Comparison of ENCODE assay signal across 15 cellular contexts in the genomic region with DNA sequence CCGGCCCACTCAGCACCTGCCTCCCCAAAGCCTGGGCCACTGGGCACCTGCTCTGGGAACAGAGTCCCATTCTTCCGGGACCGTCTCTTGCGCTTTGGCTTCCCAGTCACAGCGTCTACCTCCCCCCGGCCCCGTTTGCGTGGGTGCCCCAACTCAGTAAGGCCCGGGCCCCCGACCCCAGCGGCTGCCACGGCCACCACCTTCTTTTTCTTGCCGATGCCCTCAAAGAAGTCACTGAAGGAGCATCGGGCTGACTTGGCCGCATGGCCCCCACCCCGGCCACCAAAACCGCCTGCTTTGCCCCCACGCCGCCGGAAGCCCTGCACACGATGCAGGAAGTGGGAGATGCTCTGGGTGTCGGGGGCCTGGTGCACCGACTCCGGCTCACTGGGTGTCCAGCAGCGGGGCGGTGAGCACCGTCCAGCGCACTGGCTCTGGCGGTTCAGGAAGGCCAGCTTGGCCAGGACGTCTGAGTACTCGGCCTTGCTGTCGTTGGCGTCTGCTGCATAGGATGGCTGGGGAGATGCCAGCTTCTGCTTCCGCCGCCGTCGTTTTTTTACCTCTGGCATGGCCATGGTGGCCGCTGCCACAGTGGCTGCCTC. TPM values are rescaled to one million over a fixed set of nuclear protein-coding genes. Genes with fewer than 3 reads are reported as not detected.
DNase-seq lines count a peak whose midpoint lies in the region; ATAC-seq, FAIRE-seq and TF ChIP-seq lines count a peak whose summit lies in the region.
"Had no signal": no experiment of that assay in that cellular context is flagged by ENCODE, and none has a peak within 500 bp of the region (broad histone marks: within the 10 kb centered on the region; RNA-seq: fewer than 3 reads in every experiment).

No MANE protein-coding gene starts in this region.

- no peak overlapping the region for H2BK120ac ChIP-seq in trophoblast cell (ENCODE audit: insufficient read depth, low read length, poor library complexity)

- H3K9me3 ChIP-seq in right atrium auricular region (no peaks in the 10 kb centered on the region), K562 (replicated peaks; ENCODE audit: control insufficient read depth, insufficient read depth, low read depth, low read length) (no peaks in the 10 kb centered on the region; the same call in 1 of the 2 replicates), trophoblast cell (ENCODE audit: insufficient read depth, low read depth, low read length) (peaks cover 2% of the 10 kb centered on the region)
- H3K9me3 ChIP-seq: A549, BE2C had no signal

- intact Hi-C loops in left ventricle myocardium superior (cut with micrococcal nuclease): no loop called here
- intact Hi-C loops in K562 (cut with micrococcal nuclease): no loop called here

- H3K18ac ChIP-seq in trophoblast cell (ENCODE audit: low read length): peak overlapping the region; percentile 21

- WGBS in K562 (ENCODE audit: insufficient coverage, low coverage, missing lambda C conversion rate): 96% methylated on average over 37 of the region's 38 CpGs
- no CpG with 5 or more reads among the region's 38 CpGs for WGBS in trophoblast cell (ENCODE audit: extremely low coverage, insufficient coverage, insufficient read length)

- no peak overlapping the region for H2AK5ac ChIP-seq in trophoblast cell (ENCODE audit: low read length)

- H3K4me3 ChIP-seq in right atrium auricular region: no peak overlapping the region
- H3K4me3 ChIP-seq in K562: no peak overlapping the region
- no peak overlapping the region for H3K4me3 ChIP-seq in trophoblast cell (ENCODE audit: low read depth, low read length)
- H3K4me3 ChIP-seq: A549, GM12878, GM23248 had no signal

- H4K12ac ChIP-seq in trophoblast cell (ENCODE audit: low read depth, low read length): no peak overlapping the region

- H3K4me1 ChIP-seq in right atrium auricular region (peaks cover under 1 to 36% of the 10 kb centered on the region in 2 donors), K562 (replicated peaks in 1 of 2; ENCODE audit: control insufficient read depth in 2 of 2, insufficient read depth in 2 of 2, low read length in 2 of 2) (peaks cover 6 to 38% of the 10 kb centered on the region in 2 experiments; a peak in 4 of 5 replicates), trophoblast cell (ENCODE audit: control insufficient read depth in 1 of 2, insufficient read depth in 2 of 2, low read length in 2 of 2) (peaks cover under 1 to 3% of the 10 kb centered on the region in 2 experiments)
- H3K4me1 ChIP-seq: BE2C had no signal

- H3K4ac ChIP-seq in trophoblast cell (ENCODE audit: low read depth, low read length): no peak overlapping the region

- H3K9ac ChIP-seq in K562 (ENCODE audit: insufficient read depth in 1 of 2, low read depth in 2 of 2, low read length in 2 of 2) (no peak overlapping the region), trophoblast cell (ENCODE audit: low read length) (no peak overlapping the region)
- H3K9ac ChIP-seq: GM23248 had no signal

- CTCF ChIA-PET in K562 (lab: Yijun Ruan, JAX; ENCODE audit: low intra/inter-chr PET ratio): no interaction called here

- no peak for TF ChIP-seq EP300 in K562 (IDR thresholded peaks at IDR 0.05; ENCODE audit: low read length)

- no peak overlapping the region for H2BK5ac ChIP-seq in trophoblast cell (ENCODE audit: low read depth, low read length, poor library complexity)

- H3K27me3 ChIP-seq in right atrium auricular region (no peaks in the 10 kb centered on the region), K562 (ENCODE audit: control insufficient read depth in 2 of 2, insufficient read depth in 2 of 2, low read length in 2 of 2) (no peaks in the 10 kb centered on the region), trophoblast cell (ENCODE audit: insufficient read depth, low read length) (no peaks in the 10 kb centered on the region)
- H3K27me3 ChIP-seq: BE2C had no signal

- H3K23ac ChIP-seq in trophoblast cell (ENCODE audit: low read length): no peak overlapping the region

- H3K36me3 ChIP-seq in right atrium auricular region: peaks cover 69% of the 10 kb centered on the region
- H3K36me3 ChIP-seq in K562 (ENCODE audit: control insufficient read depth, insufficient read depth, low read length): peaks cover 95% of the 10 kb centered on the region
- H3K36me3 ChIP-seq in trophoblast cell (ENCODE audit: control insufficient read depth in 1 of 2, insufficient read depth in 2 of 2, low read length in 2 of 2): peaks cover 82 to 89% of the 10 kb centered on the region in 2 experiments

- no peak overlapping the region for H3K4me2 ChIP-seq in K562 (ENCODE audit: insufficient read depth, low read length)
- no peak overlapping the region for H3K4me2 ChIP-seq in trophoblast cell (ENCODE audit: low read length)
- H3K4me2 ChIP-seq: A549 had no signal

- no peak overlapping the region for H3K14ac ChIP-seq in trophoblast cell (ENCODE audit: low read length)

- POLR2A ChIA-PET in K562 (lab: Yijun Ruan, JAX): no interaction called here

- H2BK12ac ChIP-seq in trophoblast cell (ENCODE audit: low read length): no peak overlapping the region

- no TSS peak for BruUV-seq in K562 (replicated peaks; lab: Mats Ljungman, UMichigan)

- ATAC-seq in left ventricle myocardium superior (no peak), K562 (no peak), GM21619 (IDR thresholded peaks at IDR 0.05; ENCODE audit: unreplicated experiment) (no peak)
- ATAC-seq: A549, GM12878 had no signal

- H3K27ac ChIP-seq in right atrium auricular region (peak overlapping the region in 1 of 2 donors; percentile 57), K562 (ENCODE audit: extremely low read depth, low read depth, low read length) (no peak overlapping the region), trophoblast cell (ENCODE audit: low read depth, low read length) (no peak overlapping the region)
- H3K27ac ChIP-seq: A549, C4-2B, GM23248 had no signal

- FAIRE-seq in K562 (lab: Jason Lieb, UNC) (no peak), RCC 7860 (lab: Jason Lieb, UNC) (no peak)
- FAIRE-seq: A549, GM12878, GM18507 had no signal

- TF ChIP-seq RAD21 in K562 (CRISPR knock-in tag; conservative IDR thresholded peaks at IDR 0.05 in 1 of 2, IDR thresholded peaks at IDR 0.05 in 1 of 2): no peak

- DNase-seq in left ventricle myocardium superior: peak; percentile 27
- no peak for DNase-seq in right atrium auricular region (ENCODE audit: low spot score)
- DNase-seq in K562 (ENCODE audit: extremely low read depth in 1 of 4, low spot score in 3 of 4): no peak
- no peak for DNase-seq in trophoblast cell
- no peak for DNase-seq in RCC 7860 (ENCODE audit: low spot score)
- no peak for DNase-seq in H4 (ENCODE audit: low spot score)
- DNase-seq: BE2C, DMS79, GM23248, H7 had no signal

- H3K79me1 ChIP-seq in trophoblast cell (ENCODE audit: low read length): no peaks in the 10 kb centered on the region

- in situ Hi-C loops in K562 (cut with MboI): loop anchor here (10.0 kb wide), 1 partner anchor 55 kb away; a partner anchor contains a TSS

- TF ChIP-seq CTCF in right atrium auricular region (IDR thresholded peaks at IDR 0.05) (no peak), K562 (IDR thresholded peaks at IDR 0.05 in 2 of 3, conservative IDR thresholded peaks at IDR 0.05 in 1 of 3; ENCODE audit: insufficient read depth in 2 of 3, low read depth in 1 of 3, low read length in 3 of 3) (no peak)

- H4K8ac ChIP-seq in trophoblast cell (ENCODE audit: low read depth, low read length): no peak overlapping the region

- no peaks in the 10 kb centered on the region for H3K9me1 ChIP-seq in K562 (ENCODE audit: control insufficient read depth, insufficient read depth, low read length)

- TF ChIP-seq POLR2A in K562 (conservative IDR thresholded peaks at IDR 0.05): no peak

- no peak overlapping the region for H4K91ac ChIP-seq in trophoblast cell (ENCODE audit: low read depth, low read length)

- H3K79me2 ChIP-seq in K562 (ENCODE audit: control insufficient read depth, insufficient read depth, low read length) (peaks cover 12% of the 10 kb centered on the region; the same call in 2 of the 3 replicates), trophoblast cell (ENCODE audit: control insufficient read depth, insufficient read depth, low read length, poor library complexity) (no peaks in the 10 kb centered on the region)

- H2AFZ ChIP-seq in K562 (ENCODE audit: low read depth, low read length): no peak overlapping the region
- H2AFZ ChIP-seq in trophoblast cell (ENCODE audit: insufficient read depth, low read length, poor library complexity): no peak overlapping the region
- H2AFZ ChIP-seq: GM23248 had no signal

- H4K20me1 ChIP-seq in K562 (replicated peaks; ENCODE audit: control insufficient read depth, insufficient read depth, low read length): no peaks in the 10 kb centered on the region

RNA-seq across cellular contexts. Expression of a gene that starts 54.0 kb away (rescaled TPM):
- total RNA-seq in left ventricle myocardium superior (42.8 TPM), right atrium auricular region (10 to 100 TPM; 23.5 to 35.0 TPM), K562 (2014; rRNA removed) (7.9 and 12.5 TPM in 2 replicates), K562 (2014; rRNA removed; fragmentation: Illumina TruSeq; extraction: Trizol) (3.6 and 4.6 TPM in 2 replicates), K562 (2015; rRNA removed; fragmentation: Illumina TruSeq; extraction: Trizol) (4.7 and 4.8 TPM in 2 replicates), K562 (2021) (36.4 and 37.8 TPM in 2 replicates)
- total RNA-seq in K562 (2011; cell fraction: chromatin; rRNA removed; ENCODE audit: low replicate concordance): 62.5 and 101 TPM in 2 replicates
- total RNA-seq in K562 (2011; cell fraction: nucleolus; rRNA removed): 36.7 and 38.9 TPM in 2 replicates
- total RNA-seq in K562 (2011; cell fraction: nucleoplasm; rRNA removed): 49.2 and 72.8 TPM in 2 replicates
- polyA plus RNA-seq in K562 (2011; rRNA removed) (3.1 and 4.2 TPM in 2 replicates), K562 (2014; fragmentation: Illumina TruSeq; extraction: Trizol) (5.4 and 9.5 TPM in 2 replicates), K562 (2014; fragmentation: Nextera tagmentation; extraction: Ambion mirVana) (under 1 TPM; 0.21 to 0.59 TPM), K562 (2014; rRNA removed) (8.5 and 9.0 TPM in 2 replicates)
- polyA plus RNA-seq in K562 (2011; cell fraction: cytosol; rRNA removed): 2.3 and 3.9 TPM in 2 replicates
- polyA plus RNA-seq in K562 (2011; cell fraction: nucleus; rRNA removed): 13.3 and 21.8 TPM in 2 replicates
- 13.7 and 18.2 TPM in 2 replicates for polyA plus RNA-seq in K562 (2012)
- polyA minus RNA-seq in K562 (2011; rRNA and poly(A)+ RNA removed): 3.7 and 9.1 TPM in 2 replicates
- polyA minus RNA-seq in K562 (2011; cell fraction: cytosol; rRNA and poly(A)+ RNA removed): 12.2 and 15.2 TPM in 2 replicates
- polyA minus RNA-seq in K562 (2011; cell fraction: nucleus; rRNA and poly(A)+ RNA removed): 10.6 and 11.6 TPM in 2 replicates
- polyA plus RNA-seq in trophoblast cell (2013): 37.4 and 37.5 TPM in 2 replicates
- 2.0 and 3.6 TPM in 2 replicates for total RNA-seq in H4 (2014; rRNA removed; shearing (Covaris generic))

RNA-seq across cellular contexts. Expression of a gene that starts 59.9 kb away (rescaled TPM):
- 59.1 TPM for total RNA-seq in left ventricle myocardium superior
- 10 to 100 TPM; 20.7 to 49.0 TPM for total RNA-seq in right atrium auricular region
- 60.7 and 84.8 TPM in 2 replicates for total RNA-seq in K562 (2011; cell fraction: chromatin; rRNA removed; ENCODE audit: low replicate concordance)
- 47.0 and 48.4 TPM in 2 replicates for total RNA-seq in K562 (2011; cell fraction: nucleolus; rRNA removed)
- total RNA-seq in K562 (2011; cell fraction: nucleoplasm; rRNA removed): 68.6 and 84.8 TPM in 2 replicates
- total RNA-seq in K562 (2014; rRNA removed): 21.3 and 29.6 TPM in 2 replicates
- total RNA-seq in K562 (2014; rRNA removed; fragmentation: Illumina TruSeq; extraction: Trizol): 31.2 and 40.7 TPM in 2 replicates
- 26.1 and 29.2 TPM in 2 replicates for total RNA-seq in K562 (2015; rRNA removed; fragmentation: Illumina TruSeq; extraction: Trizol)
- total RNA-seq in K562 (2021): 139 and 163 TPM in 2 replicates
- 41.5 and 104 TPM in 2 replicates for polyA plus RNA-seq in K562 (2011; rRNA removed)
- 45.0 and 57.5 TPM in 2 replicates for polyA plus RNA-seq in K562 (2011; cell fraction: cytosol; rRNA removed)
- 49.0 and 54.9 TPM in 2 replicates for polyA plus RNA-seq in K562 (2011; cell fraction: nucleus; rRNA removed)
- polyA plus RNA-seq in K562 (2012): 84.9 and 101 TPM in 2 replicates
- 109 and 115 TPM in 2 replicates for polyA plus RNA-seq in K562 (2014; fragmentation: Illumina TruSeq; extraction: Trizol)
- 1 to 10 TPM; 8.2 to 9.7 TPM for polyA plus RNA-seq in K562 (2014; fragmentation: Nextera tagmentation; extraction: Ambion mirVana)
- polyA plus RNA-seq in K562 (2014; rRNA removed): 51.3 and 56.8 TPM in 2 replicates
- polyA minus RNA-seq in K562 (2011; rRNA and poly(A)+ RNA removed): 49.4 and 58.2 TPM in 2 replicates
- 68.3 and 88.6 TPM in 2 replicates for polyA minus RNA-seq in K562 (2011; cell fraction: cytosol; rRNA and poly(A)+ RNA removed)
- 15.8 and 27.9 TPM in 2 replicates for polyA minus RNA-seq in K562 (2011; cell fraction: nucleus; rRNA and poly(A)+ RNA removed)
- polyA plus RNA-seq in trophoblast cell (2013): 54.5 and 57.3 TPM in 2 replicates
- 7.9 and 9.5 TPM in 2 replicates for total RNA-seq in H4 (2014; rRNA removed; shearing (Covaris generic))
